26 cellular contexts compared by ENCODE assay signal in genomic region chr4:137631605-137632004, GRCh38.
"Had no signal": no experiment of that assay in that cellular context is flagged by ENCODE, and none has a peak within 500 bp of the region (broad histone marks: within the 10 kb centered on the region; RNA-seq: fewer than 3 reads in every experiment).

No MANE protein-coding gene starts in this region.

- DNase-seq: activated CD4-positive, alpha-beta memory T cell treated with anti-CD3 and anti-CD28 coated beads, Interleukin-2, amount 10 ng/mL, durations not matched to agents 7 days and 5 days; activated CD4-positive, alpha-beta T cell treated with anti-CD3 and anti-CD28 coated beads for 36 hours; activated CD4-positive, alpha-beta T cell treated with anti-CD3 and anti-CD28 coated beads, Interleukin-2, amount 10 ng/mL, durations not matched to agents 7 days and 5 days; activated CD4-positive, alpha-beta T cell treated with anti-CD3 and anti-CD28 coated beads, Interleukin-2, amount 50 U/mL, for 4 hours; activated CD4-positive, CD25-positive, alpha-beta regulatory T cell; activated CD4-positive, CD25-positive, alpha-beta regulatory T cell treated with anti-CD3 and anti-CD28 coated beads, Interleukin-2, amount 50 U/mL, for 72 hours; activated CD8-positive, alpha-beta memory T cell treated with anti-CD3 and anti-CD28 coated beads, Interleukin-2, amount 50 U/mL, for 48 hours; activated effector memory CD4-positive, alpha-beta T cell treated with anti-CD3 and anti-CD28 coated beads, Interleukin-2, amount 50 U/mL, for 16 hours; activated naive CD4-positive, alpha-beta T cell treated with anti-CD3 and anti-CD28 coated beads for 36 hours; activated naive CD8-positive, alpha-beta T cell treated with anti-CD3 and anti-CD28 coated beads for 36 hours; activated naive CD8-positive, alpha-beta T cell treated with anti-CD3 and anti-CD28 coated beads, Interleukin-2, amount 50 U/mL, for 24 hours; activated T-cell treated with anti-CD3 and anti-CD28 coated beads, Interleukin-2, amount 50 U/mL, for 4 hours; adrenal gland; amygdala; aorta; body of pancreas; caudate nucleus; colonic mucosa; effector memory CD4-positive, alpha-beta T cell; erythroblast; foreskin melanocyte; T-helper 2 cell had no signal

- H3K4me1 ChIP-seq: adrenal gland, body of pancreas, colonic mucosa had no signal

- H3K27me3 Mint-ChIP-seq: activated CD4-positive, alpha-beta memory T cell treated with anti-CD3 and anti-CD28 coated beads, Interleukin-2, amount 10 ng/mL, durations not matched to agents 7 days and 5 days; activated CD4-positive, alpha-beta T cell treated with anti-CD3 and anti-CD28 coated beads for 36 hours; activated CD4-positive, alpha-beta T cell treated with anti-CD3 and anti-CD28 coated beads, Interleukin-2, amount 10 ng/mL, durations not matched to agents 7 days and 5 days; activated naive CD4-positive, alpha-beta T cell treated with anti-CD3 and anti-CD28 coated beads, Interleukin-2, amount 50 U/mL, for 24 hours; activated naive CD8-positive, alpha-beta T cell treated with anti-CD3 and anti-CD28 coated beads for 36 hours had no signal

- H3K4me3 ChIP-seq: adrenal gland, body of pancreas, colonic mucosa, esophagus muscularis mucosa, gastroesophageal sphincter had no signal

- H3K9me3 ChIP-seq: adrenal gland, body of pancreas, colonic mucosa had no signal

- H3K4me3 Mint-ChIP-seq: activated CD4-positive, alpha-beta memory T cell treated with anti-CD3 and anti-CD28 coated beads, Interleukin-2, amount 10 ng/mL, durations not matched to agents 7 days and 5 days; activated CD4-positive, alpha-beta T cell treated with anti-CD3 and anti-CD28 coated beads for 36 hours; activated CD4-positive, alpha-beta T cell treated with anti-CD3 and anti-CD28 coated beads, Interleukin-2, amount 10 ng/mL, durations not matched to agents 7 days and 5 days; activated naive CD4-positive, alpha-beta T cell treated with anti-CD3 and anti-CD28 coated beads for 36 hours; activated naive CD4-positive, alpha-beta T cell treated with anti-CD3 and anti-CD28 coated beads, Interleukin-2, amount 50 U/mL, for 24 hours; activated naive CD8-positive, alpha-beta T cell treated with anti-CD3 and anti-CD28 coated beads for 36 hours; activated naive CD8-positive, alpha-beta T cell treated with anti-CD3 and anti-CD28 coated beads, Interleukin-2, amount 50 U/mL, for 24 hours; activated T-cell treated with anti-CD3 and anti-CD28 coated beads, Interleukin-2, amount 50 U/mL, for 4 hours had no signal

- H3K36me3 ChIP-seq: adrenal gland, colonic mucosa, esophagus muscularis mucosa, gastroesophageal sphincter had no signal

- H3K27ac Mint-ChIP-seq: activated CD4-positive, alpha-beta memory T cell treated with anti-CD3 and anti-CD28 coated beads, Interleukin-2, amount 10 ng/mL, durations not matched to agents 7 days and 5 days; activated CD4-positive, alpha-beta T cell treated with anti-CD3 and anti-CD28 coated beads for 36 hours; activated CD4-positive, alpha-beta T cell treated with anti-CD3 and anti-CD28 coated beads, Interleukin-2, amount 10 ng/mL, durations not matched to agents 7 days and 5 days; activated naive CD4-positive, alpha-beta T cell treated with anti-CD3 and anti-CD28 coated beads for 36 hours; activated naive CD4-positive, alpha-beta T cell treated with anti-CD3 and anti-CD28 coated beads, Interleukin-2, amount 50 U/mL, for 24 hours; activated naive CD8-positive, alpha-beta T cell treated with anti-CD3 and anti-CD28 coated beads for 36 hours; activated naive CD8-positive, alpha-beta T cell treated with anti-CD3 and anti-CD28 coated beads, Interleukin-2, amount 50 U/mL, for 24 hours; activated T-helper 2 cell treated with anti-CD3 and anti-CD28 coated beads, Interferon-gamma antibody, Interleukin-2, Interleukin-4, amounts not matched to agents 10 μg/mL and 5 μg/mL and 100 μg/mL, durations not matched to agents 14 hours and 24 hours and 36 hours had no signal

- H3K4me1 Mint-ChIP-seq: activated CD4-positive, alpha-beta memory T cell treated with anti-CD3 and anti-CD28 coated beads, Interleukin-2, amount 10 ng/mL, durations not matched to agents 7 days and 5 days; activated CD4-positive, alpha-beta T cell treated with anti-CD3 and anti-CD28 coated beads for 36 hours; activated CD4-positive, alpha-beta T cell treated with anti-CD3 and anti-CD28 coated beads, Interleukin-2, amount 10 ng/mL, durations not matched to agents 7 days and 5 days; activated naive CD4-positive, alpha-beta T cell treated with anti-CD3 and anti-CD28 coated beads, Interleukin-2, amount 50 U/mL, for 24 hours; activated naive CD8-positive, alpha-beta T cell treated with anti-CD3 and anti-CD28 coated beads for 36 hours; activated naive CD8-positive, alpha-beta T cell treated with anti-CD3 and anti-CD28 coated beads, Interleukin-2, amount 50 U/mL, for 24 hours had no signal

- H3K9me3 Mint-ChIP-seq: activated naive CD4-positive, alpha-beta T cell treated with anti-CD3 and anti-CD28 coated beads for 36 hours; activated naive CD8-positive, alpha-beta T cell treated with anti-CD3 and anti-CD28 coated beads, Interleukin-2, amount 50 U/mL, for 24 hours; activated T-cell treated with anti-CD3 and anti-CD28 coated beads, Interleukin-2, amount 50 U/mL, for 4 hours; activated T-helper 2 cell treated with anti-CD3 and anti-CD28 coated beads, Interferon-gamma antibody, Interleukin-2, Interleukin-4, amounts not matched to agents 10 μg/mL and 5 μg/mL and 100 μg/mL, durations not matched to agents 14 hours and 24 hours and 36 hours had no signal

- H3K27me3 ChIP-seq: adrenal gland, body of pancreas, colonic mucosa, esophagus muscularis mucosa, gastroesophageal sphincter had no signal

- ATAC-seq: activated CD4-positive, alpha-beta T cell treated with anti-CD3 and anti-CD28 coated beads for 36 hours; activated T-cell treated with anti-CD3 and anti-CD28 coated beads, Interleukin-2, amount 50 U/mL, for 4 hours; body of pancreas; gastroesophageal sphincter had no signal

- H3K27ac ChIP-seq: adrenal gland, body of pancreas, colonic mucosa, esophagus muscularis mucosa, gastroesophageal sphincter had no signal

- H3K36me3 Mint-ChIP-seq: activated naive CD4-positive, alpha-beta T cell treated with anti-CD3 and anti-CD28 coated beads, Interleukin-2, amount 50 U/mL, for 24 hours; activated naive CD8-positive, alpha-beta T cell treated with anti-CD3 and anti-CD28 coated beads for 36 hours had no signal
